Comparison of ENCODE assay signal across 23 cellular contexts in the genomic region with DNA sequence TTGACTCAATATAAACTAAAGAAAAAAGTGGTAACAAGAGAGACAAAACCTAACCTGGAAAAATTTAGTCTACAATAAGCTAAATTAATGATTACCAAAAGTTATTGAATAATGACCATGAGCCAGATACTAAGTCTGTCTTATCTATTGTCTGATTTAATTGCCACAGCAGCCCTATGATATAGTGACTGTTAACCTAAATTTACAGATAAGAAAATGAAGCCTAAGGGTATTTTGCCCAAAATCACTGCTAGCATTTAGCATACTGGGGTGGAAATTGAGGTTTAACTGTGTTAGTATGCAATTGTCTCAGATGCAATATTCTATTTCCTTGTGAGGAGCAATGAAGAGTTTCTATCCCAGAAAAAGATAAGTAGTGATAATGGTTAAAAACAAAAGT.
DNase-seq lines count a peak whose midpoint lies in the region; ATAC-seq and TF ChIP-seq lines count a peak whose summit lies in the region.
"Had no signal": no experiment of that assay in that cellular context is flagged by ENCODE, and none has a peak within 500 bp of the region (broad histone marks: within the 10 kb centered on the region; RNA-seq: fewer than 3 reads in every experiment).

No MANE protein-coding gene starts in this region.

- no peak overlapping the region for H3K4me2 ChIP-seq in mesendoderm (ENCODE audit: low read length)
- H3K4me2 ChIP-seq: BLaER1 had no signal

- H3K9me3 Mint-ChIP-seq in type B pancreatic cell, result no peaks in the 10 kb centered on the region

- H3K4me1 Mint-ChIP-seq in type B pancreatic cell (ENCODE audit: unreplicated experiment), result no peaks in the 10 kb centered on the region
- H3K4me1 Mint-ChIP-seq: CD14-positive monocyte; CD4-positive, alpha-beta memory T cell; CD4-positive, CD25-positive, alpha-beta regulatory T cell; CD8-positive, alpha-beta memory T cell had no signal

- H3K4me3 Mint-ChIP-seq in type B pancreatic cell, result no peak overlapping the region
- H3K4me3 Mint-ChIP-seq: CD14-positive monocyte; CD4-positive, alpha-beta memory T cell; CD4-positive, CD25-positive, alpha-beta regulatory T cell; CD8-positive, alpha-beta memory T cell had no signal

- H3K27ac ChIP-seq in mesendoderm (ENCODE audit: low read depth, low read length), result no peak overlapping the region
- H3K27ac ChIP-seq: BLaER1 had no signal

- DNase-seq in mesendoderm (peak; percentile 59), type B pancreatic cell (ENCODE audit: extremely low spot score, unreplicated experiment) (no peak), nucleus accumbens (lab: John Stamatoyannopoulos, UW) (no peak)
- DNase-seq: 8988T; ACHN; BE2C; C1 segment of cervical spinal cord; CD4-positive, alpha-beta memory T cell; CD4-positive, CD25-positive, alpha-beta regulatory T cell; CD8-positive, alpha-beta memory T cell; COR-L47; DMS 273 treated with DMSO at 0.1 percent for 48 hours; DMS153; DMS53; DMS79; DND-41; EL; GDM1 had no signal

- H4K5ac ChIP-seq in mesendoderm (ENCODE audit: low read length), result no peak overlapping the region

- no peak overlapping the region for H3K4me3 ChIP-seq in mesendoderm (ENCODE audit: low read length)
- H3K4me3 ChIP-seq: BLaER1, GM12878 had no signal

- no peak overlapping the region for H3K4ac ChIP-seq in mesendoderm (ENCODE audit: low read depth, low read length)

- no peaks in the 10 kb centered on the region for H3K27me3 ChIP-seq in mesendoderm (ENCODE audit: insufficient read depth, low read length, poor library complexity)
- H3K27me3 ChIP-seq: BE2C, BLaER1 had no signal

- no peak overlapping the region for H3K9ac ChIP-seq in mesendoderm (ENCODE audit: low read length)
- H3K9ac ChIP-seq: BLaER1 had no signal

- no peak for TF ChIP-seq CTCF in type B pancreatic cell (conservative IDR thresholded peaks at IDR 0.05)

- no peak overlapping the region for H3K56ac ChIP-seq in mesendoderm (ENCODE audit: low read length)

- no peak overlapping the region for H3K27ac Mint-ChIP-seq in type B pancreatic cell
- H3K27ac Mint-ChIP-seq: CD14-positive monocyte; CD4-positive, alpha-beta memory T cell; CD4-positive, CD25-positive, alpha-beta regulatory T cell; CD8-positive, alpha-beta memory T cell had no signal

- no peaks in the 10 kb centered on the region for H3K79me1 ChIP-seq in mesendoderm (ENCODE audit: low read length)

- H3K23ac ChIP-seq in mesendoderm (ENCODE audit: low read length), result no peak overlapping the region

- no peak overlapping the region for H4K8ac ChIP-seq in mesendoderm (ENCODE audit: low read depth, low read length)

- no peaks in the 10 kb centered on the region for H3K27me3 Mint-ChIP-seq in type B pancreatic cell
- H3K27me3 Mint-ChIP-seq: CD4-positive, alpha-beta memory T cell; CD4-positive, CD25-positive, alpha-beta regulatory T cell; CD8-positive, alpha-beta memory T cell had no signal

- H2AK5ac ChIP-seq in mesendoderm (ENCODE audit: low read length), result no peak overlapping the region

- no peaks in the 10 kb centered on the region for H3K36me3 ChIP-seq in mesendoderm (ENCODE audit: control insufficient read depth, insufficient read depth, low read length)
- H3K36me3 ChIP-seq: BE2C, BLaER1 had no signal

- H3K79me2 ChIP-seq in mesendoderm (ENCODE audit: control insufficient read depth, insufficient read depth, low read length), result no peaks in the 10 kb centered on the region

- no peak overlapping the region for H3K18ac ChIP-seq in mesendoderm (ENCODE audit: low read length)

- H3K36me3 Mint-ChIP-seq in type B pancreatic cell, result no peaks in the 10 kb centered on the region
- H3K36me3 Mint-ChIP-seq: CD14-positive monocyte; CD4-positive, alpha-beta memory T cell; CD4-positive, CD25-positive, alpha-beta regulatory T cell; CD8-positive, alpha-beta memory T cell had no signal

- H2BK15ac ChIP-seq in mesendoderm (replicated peaks; ENCODE audit: low read depth), result no peak overlapping the region

- ATAC-seq in SK-N-SH treated with all-trans-retinoic acid at 6 μM for 48 hours (no peak), HG02571 (IDR thresholded peaks at IDR 0.05; ENCODE audit: unreplicated experiment) (no peak)
- ATAC-seq: GM12878 had no signal

- H2BK5ac ChIP-seq in mesendoderm (ENCODE audit: low read length), result no peak overlapping the region

- H2BK120ac ChIP-seq in mesendoderm (ENCODE audit: low read depth, low read length), result no peak overlapping the region

- no peaks in the 10 kb centered on the region for H3K4me1 ChIP-seq in mesendoderm (ENCODE audit: control insufficient read depth, low read depth, low read length)
- H3K4me1 ChIP-seq: BE2C, BLaER1 had no signal

TF ChIP-seq in SK-N-SH treated with all-trans-retinoic acid at 6 μM for 48 hours, 23 proteins besides CTCF, POLR2A, EP300 and RAD21:
- TF ChIP-seq PPARA (CRISPR knock-in tag; IDR thresholded peaks at IDR 0.05; ENCODE audit: borderline replicate concordance), result no peak
- no peak for TF ChIP-seq ISL1 (CRISPR knock-in tag; IDR thresholded peaks at IDR 0.05)
- no peak for TF ChIP-seq ZFP3 (CRISPR knock-in tag; IDR thresholded peaks at IDR 0.05)
- peak; percentile 44; the same call in 1 of the 2 replicates for TF ChIP-seq TCF4 (CRISPR knock-in tag; IDR thresholded peaks at IDR 0.05; ENCODE audit: borderline replicate concordance)
